Comparison of ENCODE assay signal across 27 cellular contexts in genomic region chr1:183885142-183885735, GRCh38.
A peak's percentile ranks its signal among the peaks of the same experiment; 100 is the strongest.
DNase-seq lines count a peak whose midpoint lies in the region; ATAC-seq, FAIRE-seq and TF ChIP-seq lines count a peak whose summit lies in the region.
"Had no signal": no experiment of that assay in that cellular context is flagged by ENCODE, and none has a peak within 500 bp of the region (broad histone marks: within the 10 kb centered on the region; RNA-seq: fewer than 3 reads in every experiment).

No MANE protein-coding gene starts in this region.

- H3K4me3 ChIP-seq in BLaER1 treated with 17β-estradiol and CSF1 and Interleukin-3, amounts not matched to agents 10 nM and 100 nM: no peak overlapping the region; a peak in 1 of 20 replicates
- no peak overlapping the region for H3K4me3 ChIP-seq in astrocyte (ENCODE audit: insufficient read depth, low read depth, low read length)
- H3K4me3 ChIP-seq in mesenchymal stem cell (ENCODE audit: insufficient read depth in 1 of 2, low read depth in 1 of 2, low read length in 2 of 2): no peak overlapping the region
- H3K4me3 ChIP-seq in MG63: no peak overlapping the region
- H3K4me3 ChIP-seq in gastrocnemius medialis: no peak overlapping the region
- H3K4me3 ChIP-seq: A549, breast epithelium, coronary artery, psoas muscle, upper lobe of left lung had no signal

- H4K8ac ChIP-seq in mesenchymal stem cell (ENCODE audit: low read length): no peak overlapping the region

- H3K36me3 Mint-ChIP-seq in HFFc6 (ENCODE audit: low read depth) (peaks cover 52% of the 10 kb centered on the region), astrocyte (ENCODE audit: low read depth, unreplicated experiment) (peaks cover 22% of the 10 kb centered on the region)
- H3K36me3 Mint-ChIP-seq: stimulated activated effector memory CD8-positive, alpha-beta T cell treated with anti-CD3 and anti-CD28 coated beads, Interleukin-12 subunit alpha, Interleukin-12 subunit beta, amount 100 ng/mL, for 72 hours had no signal

- H3K9me3 ChIP-seq in BLaER1 treated with 17β-estradiol and CSF1 and Interleukin-3, amounts not matched to agents 10 nM and 100 nM (replicated peaks in 1 of 11): peaks cover 0 to 56% (median 34%) of the 10 kb centered on the region in 11 experiments; a peak in 15 of 22 replicates
- no peaks in the 10 kb centered on the region for H3K9me3 ChIP-seq in astrocyte (ENCODE audit: insufficient read depth, low read depth, low read length)
- H3K9me3 ChIP-seq in mesenchymal stem cell (ENCODE audit: control insufficient read depth, low read length): no peaks in the 10 kb centered on the region
- H3K9me3 ChIP-seq in MG63: no peaks in the 10 kb centered on the region
- no peaks in the 10 kb centered on the region for H3K9me3 ChIP-seq in gastrocnemius medialis
- H3K9me3 ChIP-seq: A549, BE2C, breast epithelium, psoas muscle, upper lobe of left lung had no signal

- TF ChIP-seq POLR2A in gastrocnemius medialis (IDR thresholded peaks at IDR 0.05): no peak

- H2BK5ac ChIP-seq in mesenchymal stem cell (ENCODE audit: low read depth, low read length, poor library complexity, severe bottlenecking): no peak overlapping the region

- WGBS in mesenchymal stem cell: no CpG with 5 or more reads among the region's 1 CpG

- no peak for ATAC-seq in gastrocnemius medialis
- ATAC-seq: A549; psoas muscle; stimulated activated effector memory CD8-positive, alpha-beta T cell treated with anti-CD3 and anti-CD28 coated beads, Interleukin-12 subunit alpha, Interleukin-12 subunit beta, amount 100 ng/mL, for 72 hours had no signal

- H2AK5ac ChIP-seq in mesenchymal stem cell (ENCODE audit: low read length, severe bottlenecking): no peak overlapping the region

- no peaks in the 10 kb centered on the region for H3K79me2 ChIP-seq in astrocyte (ENCODE audit: insufficient read depth, low read length)

- no peak overlapping the region for H3K4ac ChIP-seq in mesenchymal stem cell (ENCODE audit: low read depth in 1 of 2, low read length in 2 of 2)

- peaks cover 70 to 98% (median 96%) of the 10 kb centered on the region in 10 experiments for H3K4me1 ChIP-seq in BLaER1 treated with 17β-estradiol and CSF1 and Interleukin-3, amounts not matched to agents 10 nM and 100 nM
- H3K4me1 ChIP-seq in astrocyte (ENCODE audit: insufficient read depth, low read length) (peaks cover 27% of the 10 kb centered on the region), mesenchymal stem cell (ENCODE audit: control insufficient read depth, insufficient read depth, low read depth, low read length) (peaks cover 8% of the 10 kb centered on the region), gastrocnemius medialis (peaks cover 9 to 17% of the 10 kb centered on the region in 2 donors)

- H3K27ac Mint-ChIP-seq in HFFc6 (no peak overlapping the region), astrocyte (ENCODE audit: unreplicated experiment) (no peak overlapping the region)
- H3K27ac Mint-ChIP-seq: stimulated activated effector memory CD8-positive, alpha-beta T cell treated with anti-CD3 and anti-CD28 coated beads, Interleukin-12 subunit alpha, Interleukin-12 subunit beta, amount 100 ng/mL, for 72 hours had no signal

- H2BK12ac ChIP-seq in mesenchymal stem cell (ENCODE audit: low read length in 2 of 2): no peak overlapping the region

- H3K79me1 ChIP-seq in mesenchymal stem cell (replicated peaks; ENCODE audit: low read length, poor library complexity, severe bottlenecking): peaks cover 2% of the 10 kb centered on the region

- no peak overlapping the region for H3K4me3 Mint-ChIP-seq in HFFc6
- H3K4me3 Mint-ChIP-seq in astrocyte (ENCODE audit: unreplicated experiment): no peak overlapping the region
- H3K4me3 Mint-ChIP-seq: stimulated activated effector memory CD8-positive, alpha-beta T cell treated with anti-CD3 and anti-CD28 coated beads, Interleukin-12 subunit alpha, Interleukin-12 subunit beta, amount 100 ng/mL, for 72 hours had no signal

- H3K18ac ChIP-seq in mesenchymal stem cell (ENCODE audit: low read depth in 1 of 2, low read length in 2 of 2): no peak overlapping the region

- H4K91ac ChIP-seq in mesenchymal stem cell (ENCODE audit: low read length): no peak overlapping the region

- H3K23ac ChIP-seq in mesenchymal stem cell (ENCODE audit: low read length in 2 of 2): no peak overlapping the region

- no peak overlapping the region for H3K14ac ChIP-seq in mesenchymal stem cell (ENCODE audit: low read length in 2 of 2)

- in situ Hi-C loops in gastrocnemius medialis (cut with MboI; ENCODE audit: low sequenced_read_pairs in 4 of 4): loop anchor here in 1 of 4 donors (25.0 kb wide), 1 partner anchor 423 kb away; the partner anchor contains the start of gene SMG7

- peaks cover 72 to 98% (median 83%) of the 10 kb centered on the region in 11 experiments for H3K36me3 ChIP-seq in BLaER1 treated with 17β-estradiol and CSF1 and Interleukin-3, amounts not matched to agents 10 nM and 100 nM
- H3K36me3 ChIP-seq in astrocyte (ENCODE audit: insufficient read depth, low read length) (peaks cover 2% of the 10 kb centered on the region), mesenchymal stem cell (ENCODE audit: control insufficient read depth in 1 of 2, insufficient read depth in 2 of 2, low read depth in 1 of 2, low read length in 2 of 2) (peaks cover 0 to 82% of the 10 kb centered on the region in 2 experiments), MG63 (no peaks in the 10 kb centered on the region), gastrocnemius medialis (no peaks in the 10 kb centered on the region)
- H3K36me3 ChIP-seq: BE2C, breast epithelium had no signal

- peak overlapping the region; percentile 3 to 92 (median 38); a peak in 13 of 22 replicates for H3K4me2 ChIP-seq in BLaER1 treated with 17β-estradiol and CSF1 and Interleukin-3, amounts not matched to agents 10 nM and 100 nM
- no peak overlapping the region for H3K4me2 ChIP-seq in astrocyte (ENCODE audit: low read length)
- H3K4me2 ChIP-seq in mesenchymal stem cell (ENCODE audit: low read length, poor library complexity, severe bottlenecking): no peak overlapping the region
- H3K4me2 ChIP-seq: A549 had no signal

- no peaks in the 10 kb centered on the region for H3K9me3 Mint-ChIP-seq in HFFc6
- H3K9me3 Mint-ChIP-seq in astrocyte (ENCODE audit: unreplicated experiment): peaks cover 3% of the 10 kb centered on the region
- H3K9me3 Mint-ChIP-seq: stimulated activated effector memory CD8-positive, alpha-beta T cell treated with anti-CD3 and anti-CD28 coated beads, Interleukin-12 subunit alpha, Interleukin-12 subunit beta, amount 100 ng/mL, for 72 hours had no signal

- H3K27ac ChIP-seq in BLaER1 treated with 17β-estradiol and CSF1 and Interleukin-3, amounts not matched to agents 10 nM and 100 nM: peak overlapping the region in 10 of 11 experiments; percentile 23 to 96 (median 58); a peak in 15 of 22 replicates
- H3K27ac ChIP-seq in astrocyte (ENCODE audit: low read depth, low read length) (no peak overlapping the region), mesenchymal stem cell (ENCODE audit: low read length, poor library complexity, severe bottlenecking) (no peak overlapping the region), gastrocnemius medialis (no peak overlapping the region)
- H3K27ac ChIP-seq: A549, breast epithelium, coronary artery, psoas muscle, RWPE1 had no signal

- H2BK15ac ChIP-seq in mesenchymal stem cell (ENCODE audit: low read depth, poor library complexity, severe bottlenecking): no peak overlapping the region

- peak overlapping the region in 3 of 11 experiments; percentile 63 to 83 (median 76); a peak in 3 of 22 replicates for H3K9ac ChIP-seq in BLaER1 treated with 17β-estradiol and CSF1 and Interleukin-3, amounts not matched to agents 10 nM and 100 nM
- H3K9ac ChIP-seq in astrocyte (ENCODE audit: low read length) (no peak overlapping the region), mesenchymal stem cell (ENCODE audit: low read length) (no peak overlapping the region)

- H3K27me3 Mint-ChIP-seq in HFFc6 (ENCODE audit: insufficient read depth) (no peaks in the 10 kb centered on the region), astrocyte (ENCODE audit: low read depth, unreplicated experiment) (no peaks in the 10 kb centered on the region)

- intact Hi-C loops in gastrocnemius medialis (cut with DNase I; ENCODE audit: low total_unique reads): no loop called here

- DNase-seq in HFFc6 (no peak), astrocyte (ENCODE audit: low read depth) (peak; percentile 17), mesenchymal stem cell (peak; percentile 14), MG63 (no peak), gastrocnemius medialis (no peak), cerebellar nuclear complex (lab: John Stamatoyannopoulos, UW) (no peak), NCI-H446 treated with DMSO at 0.1 percent for 48 hours (lab: John Stamatoyannopoulos, UW) (no peak)
- DNase-seq: activated gamma-delta T cell; activated T-cell treated with anti-CD3 and anti-CD28 coated beads, Interleukin-2, amount 50 U/mL, for 1 hour; BE2C; DMS79; GOT3; head of caudate nucleus; Karpas-422; left cardiac atrium; NCI-H1048; NCI-H187 treated with DMSO at 0.1 percent for 48 hours; psoas muscle; small intestine; substantia nigra; upper lobe of left lung had no signal

- H4K20me1 ChIP-seq in BLaER1 treated with 17β-estradiol and CSF1 and Interleukin-3, amounts not matched to agents 10 nM and 100 nM: no peaks in the 10 kb centered on the region
- no peaks in the 10 kb centered on the region for H4K20me1 ChIP-seq in astrocyte (ENCODE audit: insufficient read depth, low read length)

- FAIRE-seq in astrocyte (lab: Jason Lieb, UNC): no peak
- FAIRE-seq: A549, small intestine had no signal

- H2BK120ac ChIP-seq in mesenchymal stem cell (ENCODE audit: low read depth, low read length): no peak overlapping the region

- H2AFZ ChIP-seq in astrocyte (ENCODE audit: low read depth, low read length) (no peak overlapping the region), mesenchymal stem cell (ENCODE audit: low read depth, low read length) (no peak overlapping the region)

- TF ChIP-seq CTCF in HFFc6 (IDR thresholded peaks at IDR 0.05): 0 out of 2 replicates have a peak, but pooled peaks have one; percentile 12
- no peak for TF ChIP-seq CTCF in astrocyte (IDR thresholded peaks at IDR 0.05; ENCODE audit: insufficient read depth, low read depth, low read length)
- no peak for TF ChIP-seq CTCF in gastrocnemius medialis (IDR thresholded peaks at IDR 0.05 in 4 of 5, conservative IDR thresholded peaks at IDR 0.05 in 1 of 5)

- peaks cover 49% of the 10 kb centered on the region for H3K4me1 Mint-ChIP-seq in HFFc6 (ENCODE audit: low read depth)
- peaks cover 21% of the 10 kb centered on the region for H3K4me1 Mint-ChIP-seq in astrocyte (ENCODE audit: low read depth, unreplicated experiment)

- H3K27me3 ChIP-seq in BLaER1 treated with 17β-estradiol and CSF1 and Interleukin-3, amounts not matched to agents 10 nM and 100 nM: no peaks in the 10 kb centered on the region
- no peaks in the 10 kb centered on the region for H3K27me3 ChIP-seq in astrocyte (ENCODE audit: insufficient read depth, low read length)
- H3K27me3 ChIP-seq in mesenchymal stem cell (ENCODE audit: control insufficient read depth in 1 of 2, insufficient read depth in 1 of 2, low read length in 2 of 2): no peaks in the 10 kb centered on the region
- H3K27me3 ChIP-seq in MG63: no peaks in the 10 kb centered on the region
- H3K27me3 ChIP-seq in gastrocnemius medialis: no peaks in the 10 kb centered on the region
- H3K27me3 ChIP-seq: BE2C, breast epithelium, upper lobe of left lung had no signal

Comparison
In these comparisons a context has a peak if more than half of its experiments do, and no peak if none do; other contexts are left out.
1. H3K27ac ChIP-seq: peak in BLaER1 treated with 17β-estradiol and CSF1 and Interleukin-3, amounts not matched to agents 10 nM and 100 nM (10 of 11); none in astrocyte (single experiment), mesenchymal stem cell (single experiment) and gastrocnemius medialis (0 of 4).
2. H3K4me2 ChIP-seq: peak in BLaER1 treated with 17β-estradiol and CSF1 and Interleukin-3, amounts not matched to agents 10 nM and 100 nM (11 of 11); none in astrocyte (single experiment) and mesenchymal stem cell (single experiment).
3. DNase-seq: peak in astrocyte (single experiment) and mesenchymal stem cell (single experiment); none in HFFc6 (single experiment), MG63 (single experiment), gastrocnemius medialis (0 of 2), cerebellar nuclear complex (0 of 2) and NCI-H446 treated with DMSO at 0.1 percent for 48 hours (single experiment).